ENCODE assay signal across 19 cellular contexts in the genomic region with DNA sequence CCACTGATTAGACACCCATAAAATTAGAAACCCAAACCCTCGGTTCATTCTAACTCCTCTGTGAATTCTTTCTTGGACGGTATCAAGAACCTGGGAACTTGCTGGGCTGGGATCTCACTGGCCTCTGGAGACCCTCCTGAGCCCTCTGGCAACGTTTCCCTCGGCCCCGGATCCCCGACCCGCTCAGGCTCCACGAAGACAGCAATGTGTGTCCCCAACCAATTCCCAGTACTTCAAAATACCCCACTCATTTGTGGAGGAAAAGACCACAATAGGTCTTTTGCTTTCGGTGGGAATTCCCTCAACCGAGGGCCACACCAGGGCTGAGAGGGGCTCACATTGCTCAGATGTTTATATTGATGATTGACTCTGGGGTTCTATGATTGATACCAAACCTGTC.
DNase-seq lines count a peak whose midpoint lies in the region; ATAC-seq and TF ChIP-seq lines count a peak whose summit lies in the region.
"Had no signal": no experiment of that assay in that cellular context is flagged by ENCODE, and none has a peak within 500 bp of the region (broad histone marks: within the 10 kb centered on the region; RNA-seq: fewer than 3 reads in every experiment).

No MANE protein-coding gene starts in this region.

- peaks cover 27% of the 10 kb centered on the region for H3K4me1 Mint-ChIP-seq in GM23338
- peaks cover 58% of the 10 kb centered on the region for H3K4me1 Mint-ChIP-seq in neural progenitor cell
- H3K4me1 Mint-ChIP-seq: CD4-positive, alpha-beta memory T cell had no signal

- WGBS in stomach, 5 donors = 74 to 83% (median 82%) methylated on average over 10 of the region's 10 CpGs

- 0 out of 2 replicates have a peak, but pooled peaks cover 3% of the 10 kb centered on the region for H3K4me1 ChIP-seq in GM23338 (ENCODE audit: insufficient read depth)
- H3K4me1 ChIP-seq in neural progenitor cell = peaks cover 79% of the 10 kb centered on the region
- H3K4me1 ChIP-seq in stomach = no peaks in the 10 kb centered on the region
- H3K4me1 ChIP-seq in right atrium auricular region = no peaks in the 10 kb centered on the region

- H3K27ac ChIP-seq in GM23338 (ENCODE audit: low read depth) (no peak overlapping the region), neural progenitor cell (no peak overlapping the region), stomach (no peak overlapping the region), right atrium auricular region (no peak overlapping the region)
- H3K27ac ChIP-seq: RWPE1 had no signal

- H3K9me3 Mint-ChIP-seq in GM23338 (no peaks in the 10 kb centered on the region), neural progenitor cell (peaks cover 2% of the 10 kb centered on the region)

- H3K9me2 ChIP-seq in GM23338 (ENCODE audit: insufficient read depth) = 0 out of 2 replicates have a peak, but pooled peaks cover 5% of the 10 kb centered on the region

- DNase-seq in GM23338 (ENCODE audit: low spot score) (no peak), ecto neural progenitor cell (ENCODE audit: low spot score) (peak; percentile 29), neural progenitor cell (ENCODE audit: low spot score) (no peak), stomach (peak; percentile 20), GM20000 (ENCODE audit: low spot score) (no peak), SHP77 (lab: John Stamatoyannopoulos, UW) (no peak), right atrium auricular region (ENCODE audit: low spot score) (no peak)
- DNase-seq: CD4-positive, alpha-beta memory T cell; COR-L47; GOT3; KG1; NCI-H1417; NCI-H1694; NCI-H2029 treated with DMSO at 0.1 percent for 48 hours; NCI-H2227 treated with DMSO at 0.1 percent for 48 hours; NCI-H526 treated with DMSO at 0.1 percent for 48 hours; SHP77 treated with DMSO at 0.1 percent for 48 hours had no signal

- H3K4me3 ChIP-seq in GM23338 = no peak overlapping the region
- H3K4me3 ChIP-seq in neural progenitor cell = no peak overlapping the region
- H3K4me3 ChIP-seq in stomach = no peak overlapping the region
- H3K4me3 ChIP-seq in right atrium auricular region = no peak overlapping the region
- H3K4me3 ChIP-seq: MG63 had no signal

- intact Hi-C loops in stomach (cut with DNase I; ENCODE audit: low total_unique reads) = no loop called here

- no peak overlapping the region for H3K4me2 ChIP-seq in GM23338
- H3K4me2 ChIP-seq in neural progenitor cell = no peak overlapping the region

- no peak overlapping the region for H3K4me3 Mint-ChIP-seq in GM23338
- peak overlapping the region; percentile 14 for H3K4me3 Mint-ChIP-seq in neural progenitor cell
- H3K4me3 Mint-ChIP-seq: CD4-positive, alpha-beta memory T cell had no signal

- no peaks in the 10 kb centered on the region for H4K20me1 ChIP-seq in GM23338 (replicated peaks; ENCODE audit: insufficient read depth)
- H4K20me1 ChIP-seq in neural progenitor cell (ENCODE audit: low read depth) = no peaks in the 10 kb centered on the region

- H3K36me3 ChIP-seq in GM23338 (ENCODE audit: insufficient read depth) (no peaks in the 10 kb centered on the region), neural progenitor cell (no peaks in the 10 kb centered on the region), stomach (no peaks in the 10 kb centered on the region), right atrium auricular region (no peaks in the 10 kb centered on the region)
- H3K36me3 ChIP-seq: MG63 had no signal

- H3K27me3 Mint-ChIP-seq in GM23338 (ENCODE audit: insufficient read depth, low read depth, poor library complexity) (peaks cover 9% of the 10 kb centered on the region), neural progenitor cell (ENCODE audit: insufficient read depth, low read depth) (peaks cover 4% of the 10 kb centered on the region)

- H3K27ac Mint-ChIP-seq in GM23338 (no peak overlapping the region), neural progenitor cell (no peak overlapping the region)
- H3K27ac Mint-ChIP-seq: CD4-positive, alpha-beta memory T cell had no signal

- TF ChIP-seq EP300 in stomach (IDR thresholded peaks at IDR 0.05) = no peak

- H3K9ac ChIP-seq in neural progenitor cell = no peak overlapping the region

- H3K9me3 ChIP-seq in neural progenitor cell (ENCODE audit: low read depth) (no peaks in the 10 kb centered on the region), stomach (no peaks in the 10 kb centered on the region), right atrium auricular region (no peaks in the 10 kb centered on the region)
- H3K9me3 ChIP-seq: MG63 had no signal

- TF ChIP-seq POLR2A in stomach (IDR thresholded peaks at IDR 0.05) = no peak

- H3F3A ChIP-seq in GM23338 (replicated peaks; ENCODE audit: low read depth) (no peaks in the 10 kb centered on the region), neural progenitor cell (ENCODE audit: low read depth) (peaks cover 17% of the 10 kb centered on the region)

- H3K36me3 Mint-ChIP-seq in GM23338 (ENCODE audit: low read depth) (no peaks in the 10 kb centered on the region), neural progenitor cell (peaks cover 3% of the 10 kb centered on the region)
- H3K36me3 Mint-ChIP-seq: CD4-positive, alpha-beta memory T cell had no signal

- TF ChIP-seq CTCF in GM23338 (conservative IDR thresholded peaks at IDR 0.05; ENCODE audit: low read depth in 2 of 2) = no peak
- no peak for TF ChIP-seq CTCF in neural progenitor cell (IDR thresholded peaks at IDR 0.05)
- no peak for TF ChIP-seq CTCF in stomach (IDR thresholded peaks at IDR 0.05)
- no peak for TF ChIP-seq CTCF in GM20000 (IDR thresholded peaks at IDR 0.05; ENCODE audit: extremely low read depth, missing control alignments)
- no peak for TF ChIP-seq CTCF in right atrium auricular region (IDR thresholded peaks at IDR 0.05)

- H3K27me3 ChIP-seq in GM23338 (ENCODE audit: insufficient read depth) (no peaks in the 10 kb centered on the region), neural progenitor cell (no peaks in the 10 kb centered on the region), stomach (peaks cover 0 to 52% (median 0%) of the 10 kb centered on the region in 3 donors), right atrium auricular region (no peaks in the 10 kb centered on the region)
- H3K27me3 ChIP-seq: MG63 had no signal

- H3K79me2 ChIP-seq in GM23338 (replicated peaks; ENCODE audit: insufficient read depth) = no peaks in the 10 kb centered on the region
- H3K79me2 ChIP-seq in neural progenitor cell (ENCODE audit: low read depth) = no peaks in the 10 kb centered on the region

- no peak for ATAC-seq in GM23338

- H2AFZ ChIP-seq in GM23338 (peak overlapping the region; percentile 63; the same call in 1 of the 2 replicates), neural progenitor cell (replicated peaks) (no peak overlapping the region)

TF ChIP-seq in GM23338, 12 proteins besides CTCF, POLR2A, EP300 and RAD21 (continues in another document):
- TF ChIP-seq, protein P1, sequence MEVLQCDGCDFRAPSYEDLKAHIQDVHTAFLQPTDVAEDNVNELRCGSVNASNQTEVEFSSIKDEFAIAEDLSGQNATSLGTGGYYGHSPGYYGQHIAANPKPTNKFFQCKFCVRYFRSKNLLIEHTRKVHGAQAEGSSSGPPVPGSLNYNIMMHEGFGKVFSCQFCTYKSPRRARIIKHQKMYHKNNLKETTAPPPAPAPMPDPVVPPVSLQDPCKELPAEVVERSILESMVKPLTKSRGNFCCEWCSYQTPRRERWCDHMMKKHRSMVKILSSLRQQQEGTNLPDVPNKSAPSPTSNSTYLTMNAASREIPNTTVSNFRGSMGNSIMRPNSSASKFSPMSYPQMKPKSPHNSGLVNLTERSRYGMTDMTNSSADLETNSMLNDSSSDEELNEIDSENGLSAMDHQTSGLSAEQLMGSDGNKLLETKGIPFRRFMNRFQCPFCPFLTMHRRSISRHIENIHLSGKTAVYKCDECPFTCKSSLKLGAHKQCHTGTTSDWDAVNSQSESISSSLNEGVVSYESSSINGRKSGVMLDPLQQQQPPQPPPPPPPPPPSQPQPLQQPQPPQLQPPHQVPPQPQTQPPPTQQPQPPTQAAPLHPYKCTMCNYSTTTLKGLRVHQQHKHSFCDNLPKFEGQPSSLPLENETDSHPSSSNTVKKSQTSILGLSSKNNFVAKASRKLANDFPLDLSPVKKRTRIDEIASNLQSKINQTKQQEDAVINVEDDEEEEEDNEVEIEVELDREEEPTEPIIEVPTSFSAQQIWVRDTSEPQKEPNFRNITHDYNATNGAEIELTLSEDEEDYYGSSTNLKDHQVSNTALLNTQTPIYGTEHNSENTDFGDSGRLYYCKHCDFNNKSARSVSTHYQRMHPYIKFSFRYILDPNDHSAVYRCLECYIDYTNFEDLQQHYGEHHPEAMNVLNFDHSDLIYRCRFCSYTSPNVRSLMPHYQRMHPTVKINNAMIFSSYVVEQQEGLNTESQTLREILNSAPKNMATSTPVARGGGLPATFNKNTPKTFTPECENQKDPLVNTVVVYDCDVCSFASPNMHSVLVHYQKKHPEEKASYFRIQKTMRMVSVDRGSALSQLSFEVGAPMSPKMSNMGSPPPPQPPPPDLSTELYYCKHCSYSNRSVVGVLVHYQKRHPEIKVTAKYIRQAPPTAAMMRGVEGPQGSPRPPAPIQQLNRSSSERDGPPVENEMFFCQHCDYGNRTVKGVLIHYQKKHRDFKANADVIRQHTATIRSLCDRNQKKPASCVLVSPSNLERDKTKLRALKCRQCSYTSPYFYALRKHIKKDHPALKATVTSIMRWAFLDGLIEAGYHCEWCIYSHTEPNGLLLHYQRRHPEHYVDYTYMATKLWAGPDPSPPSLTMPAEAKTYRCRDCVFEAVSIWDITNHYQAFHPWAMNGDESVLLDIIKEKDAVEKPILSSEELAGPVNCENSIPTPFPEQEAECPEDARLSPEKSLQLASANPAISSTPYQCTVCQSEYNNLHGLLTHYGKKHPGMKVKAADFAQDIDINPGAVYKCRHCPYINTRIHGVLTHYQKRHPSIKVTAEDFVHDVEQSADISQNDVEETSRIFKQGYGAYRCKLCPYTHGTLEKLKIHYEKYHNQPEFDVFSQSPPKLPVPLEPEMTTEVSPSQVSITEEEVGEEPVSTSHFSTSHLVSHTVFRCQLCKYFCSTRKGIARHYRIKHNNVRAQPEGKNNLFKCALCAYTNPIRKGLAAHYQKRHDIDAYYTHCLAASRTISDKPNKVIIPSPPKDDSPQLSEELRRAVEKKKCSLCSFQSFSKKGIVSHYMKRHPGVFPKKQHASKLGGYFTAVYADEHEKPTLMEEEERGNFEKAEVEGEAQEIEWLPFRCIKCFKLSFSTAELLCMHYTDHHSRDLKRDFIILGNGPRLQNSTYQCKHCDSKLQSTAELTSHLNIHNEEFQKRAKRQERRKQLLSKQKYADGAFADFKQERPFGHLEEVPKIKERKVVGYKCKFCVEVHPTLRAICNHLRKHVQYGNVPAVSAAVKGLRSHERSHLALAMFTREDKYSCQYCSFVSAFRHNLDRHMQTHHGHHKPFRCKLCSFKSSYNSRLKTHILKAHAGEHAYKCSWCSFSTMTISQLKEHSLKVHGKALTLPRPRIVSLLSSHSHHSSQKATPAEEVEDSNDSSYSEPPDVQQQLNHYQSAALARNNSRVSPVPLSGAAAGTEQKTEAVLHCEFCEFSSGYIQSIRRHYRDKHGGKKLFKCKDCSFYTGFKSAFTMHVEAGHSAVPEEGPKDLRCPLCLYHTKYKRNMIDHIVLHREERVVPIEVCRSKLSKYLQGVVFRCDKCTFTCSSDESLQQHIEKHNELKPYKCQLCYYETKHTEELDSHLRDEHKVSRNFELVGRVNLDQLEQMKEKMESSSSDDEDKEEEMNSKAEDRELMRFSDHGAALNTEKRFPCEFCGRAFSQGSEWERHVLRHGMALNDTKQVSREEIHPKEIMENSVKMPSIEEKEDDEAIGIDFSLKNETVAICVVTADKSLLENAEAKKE (CRISPR knock-in tag; IDR thresholded peaks at IDR 0.05) = no peak
- TF ChIP-seq POLR2AphosphoS5 (IDR thresholded peaks at IDR 0.05; ENCODE audit: low read depth) = no peak

Comparison
In these comparisons a context has a peak if more than half of its experiments do, and no peak if none do; other contexts are left out.
1. DNase-seq: peak in ecto neural progenitor cell (single experiment) and stomach (single experiment); none in GM23338 (single experiment), neural progenitor cell (single experiment), GM20000 (single experiment), SHP77 (0 of 2) and right atrium auricular region (single experiment).